In genomic region chr9:96383165-96383939, GRCh38 we compare ENCODE assay signal across 1 cellular context.
TF ChIP-seq lines count a peak whose summit lies in the region.

Gene SLC35D2, minus strand, starts transcription at chr9:96383711. Its CDS starts 77 bp downstream, at chr9:96383634.

TF ChIP-seq in HepG2, 621 proteins besides CTCF, POLR2A, EP300 and RAD21 (continued from another document and continues in another):
- TF ChIP-seq MED8 (CRISPR knock-in tag; IDR thresholded peaks at IDR 0.05; ENCODE audit: insufficient replicate concordance) = no peak
- no peak for TF ChIP-seq ZNF737 (CRISPR knock-in tag; IDR thresholded peaks at IDR 0.05; ENCODE audit: borderline replicate concordance)
- TF ChIP-seq ZNF264 (CRISPR knock-in tag; IDR thresholded peaks at IDR 0.05) = no peak
- no peak for TF ChIP-seq ZNF180 (CRISPR knock-in tag; IDR thresholded peaks at IDR 0.05; ENCODE audit: borderline replicate concordance, low read depth)
- no peak for TF ChIP-seq ZNF773 (CRISPR knock-in tag; IDR thresholded peaks at IDR 0.05; ENCODE audit: borderline replicate concordance)
- no peak for TF ChIP-seq ATM (IDR thresholded peaks at IDR 0.05; ENCODE audit: borderline replicate concordance)
- TF ChIP-seq MAZ (IDR thresholded peaks at IDR 0.05; ENCODE audit: borderline replicate concordance, low read depth, low read length) = 0 out of 2 replicates have a peak, but pooled peaks have one; percentile 13
- peak; percentile 65; the same call in 1 of the 2 replicates for TF ChIP-seq MAZ (CRISPR knock-in tag; IDR thresholded peaks at IDR 0.05; ENCODE audit: low read depth)
- 0 out of 2 replicates have a peak, but pooled peaks have one; percentile 36 for TF ChIP-seq KMT2B (CRISPR knock-in tag; IDR thresholded peaks at IDR 0.05)
- no peak for TF ChIP-seq KLF9 (CRISPR knock-in tag; IDR thresholded peaks at IDR 0.05; ENCODE audit: low read depth)
- no peak for TF ChIP-seq ATAD3A (CRISPR knock-in tag; IDR thresholded peaks at IDR 0.05)
- TF ChIP-seq MAX (IDR thresholded peaks at IDR 0.05) = peak; percentile 15; the same call in 1 of the 2 replicates
- no peak for TF ChIP-seq KDM1A (CRISPR knock-in tag; IDR thresholded peaks at IDR 0.05)
- TF ChIP-seq TOPORS (CRISPR knock-in tag; IDR thresholded peaks at IDR 0.05) = no peak
- peak; percentile 74 for TF ChIP-seq ZNF263 (CRISPR knock-in tag; IDR thresholded peaks at IDR 0.05)
- TF ChIP-seq ZNF704 (CRISPR knock-in tag; IDR thresholded peaks at IDR 0.05; ENCODE audit: borderline replicate concordance) = no peak
- no peak for TF ChIP-seq SMC3 (IDR thresholded peaks at IDR 0.05; ENCODE audit: low read length)
- TF ChIP-seq ZBTB38 (CRISPR knock-in tag; IDR thresholded peaks at IDR 0.05) = peak; percentile 49; the same call in 1 of the 2 replicates
- TF ChIP-seq BRF2 (CRISPR knock-in tag; IDR thresholded peaks at IDR 0.05) = no peak
- TF ChIP-seq FOXK2 (IDR thresholded peaks at IDR 0.05) = no peak
- no peak for TF ChIP-seq SMYD3 (CRISPR knock-in tag; IDR thresholded peaks at IDR 0.05)
- TF ChIP-seq ZNF253 (CRISPR knock-in tag; IDR thresholded peaks at IDR 0.05; ENCODE audit: borderline replicate concordance) = no peak
- peak; percentile 35; the same call in 1 of the 2 replicates for TF ChIP-seq DR1 (CRISPR knock-in tag; IDR thresholded peaks at IDR 0.05)
- peak; percentile 94 for TF ChIP-seq RBFOX2 (IDR thresholded peaks at IDR 0.05; ENCODE audit: low read depth, low read length)
- TF ChIP-seq ATF7-NPFF (CRISPR knock-in tag; IDR thresholded peaks at IDR 0.05; ENCODE audit: low read depth) = no peak; the same call in 1 of the 2 replicates
- no peak for TF ChIP-seq ZNF570 (CRISPR knock-in tag; IDR thresholded peaks at IDR 0.05; ENCODE audit: borderline replicate concordance)
- TF ChIP-seq ZNF333 (CRISPR knock-in tag; IDR thresholded peaks at IDR 0.05; ENCODE audit: borderline replicate concordance) = no peak
- TF ChIP-seq SETDB1 (CRISPR knock-in tag; IDR thresholded peaks at IDR 0.05; ENCODE audit: borderline replicate concordance) = no peak
- TF ChIP-seq ZC3H4 (CRISPR knock-in tag; IDR thresholded peaks at IDR 0.05; ENCODE audit: borderline replicate concordance) = no peak
- TF ChIP-seq ATF3 (CRISPR knock-in tag; IDR thresholded peaks at IDR 0.05) = no peak
- TF ChIP-seq AGO2 (optimal IDR thresholded peaks at IDR 0.05; ENCODE audit: low read depth, low read length) = peak; percentile 89
- no peak for TF ChIP-seq KIAA2018 (CRISPR knock-in tag; IDR thresholded peaks at IDR 0.05; ENCODE audit: borderline replicate concordance)
- TF ChIP-seq FOXO1 (CRISPR knock-in tag; IDR thresholded peaks at IDR 0.05) = peak; percentile 52
- peak; percentile 86 for TF ChIP-seq ZNF124 (CRISPR knock-in tag; IDR thresholded peaks at IDR 0.05)
- TF ChIP-seq NR3C1 (CRISPR knock-in tag; IDR thresholded peaks at IDR 0.05) = no peak
- TF ChIP-seq HNF4A (CRISPR knock-in tag; IDR thresholded peaks at IDR 0.05) = peak; percentile 76
- no peak for TF ChIP-seq DNMT1 (CRISPR knock-in tag; IDR thresholded peaks at IDR 0.05)
- TF ChIP-seq HIC2 (CRISPR knock-in tag; IDR thresholded peaks at IDR 0.05; ENCODE audit: low read depth) = no peak
- peak; percentile 42 for TF ChIP-seq FOSL2 (CRISPR knock-in tag; IDR thresholded peaks at IDR 0.05)
- no peak for TF ChIP-seq NONO (IDR thresholded peaks at IDR 0.05)
- TF ChIP-seq NONO (CRISPR knock-in tag; conservative IDR thresholded peaks at IDR 0.05) = 0 out of 2 replicates have a peak, but pooled peaks have one; percentile 9
- peak; percentile 73 for TF ChIP-seq SP5 (CRISPR knock-in tag; IDR thresholded peaks at IDR 0.05; ENCODE audit: borderline replicate concordance, low read depth)
- no peak for TF ChIP-seq DNMT3B (CRISPR knock-in tag; conservative IDR thresholded peaks at IDR 0.05)
- TF ChIP-seq NCOR1 (IDR thresholded peaks at IDR 0.05; ENCODE audit: borderline replicate concordance, low read length) = 0 out of 2 replicates have a peak, but pooled peaks have one; percentile 28
- TF ChIP-seq MYC (CRISPR knock-in tag; IDR thresholded peaks at IDR 0.05; ENCODE audit: borderline replicate concordance) = peak; percentile 64; the same call in 1 of the 2 replicates
- no peak for TF ChIP-seq TFAP4 (IDR thresholded peaks at IDR 0.05; ENCODE audit: borderline replicate concordance, low read depth)
- no peak for TF ChIP-seq SRY (CRISPR knock-in tag; IDR thresholded peaks at IDR 0.05)
- peak; percentile 83; the same call in 1 of the 2 replicates for TF ChIP-seq ELF3 (CRISPR knock-in tag; IDR thresholded peaks at IDR 0.05)
- TF ChIP-seq NFKBIZ (CRISPR knock-in tag; IDR thresholded peaks at IDR 0.05) = no peak
- no peak for TF ChIP-seq ZNF468 (CRISPR knock-in tag; IDR thresholded peaks at IDR 0.05)
- peak; percentile 87; the same call in 1 of the 2 replicates for TF ChIP-seq SIN3A (IDR thresholded peaks at IDR 0.05; ENCODE audit: borderline replicate concordance, low read depth, low read length)
- TF ChIP-seq PAWR (CRISPR knock-in tag; IDR thresholded peaks at IDR 0.05; ENCODE audit: borderline replicate concordance) = no peak
- TF ChIP-seq ZNF761 (CRISPR knock-in tag; conservative IDR thresholded peaks at IDR 0.05) = no peak
- peak; percentile 40; the same call in 1 of the 2 replicates for TF ChIP-seq NR2C2 (CRISPR knock-in tag; IDR thresholded peaks at IDR 0.05; ENCODE audit: borderline replicate concordance)
- peak; percentile 57 for TF ChIP-seq TMF1 (CRISPR knock-in tag; IDR thresholded peaks at IDR 0.05; ENCODE audit: low read depth)
- no peak for TF ChIP-seq HDAC6 (IDR thresholded peaks at IDR 0.05; ENCODE audit: low read depth, low read length)
